ENCODE assay signal across 8 cellular contexts in genomic region chr13:82245860-82246259, GRCh38.
"Had no signal": no experiment of that assay in that cellular context is flagged by ENCODE, and none has a peak within 500 bp of the region (broad histone marks: within the 10 kb centered on the region; RNA-seq: fewer than 3 reads in every experiment).

No MANE protein-coding gene starts in this region.

- H3K4me3 ChIP-seq: K562 had no signal

- H3K27ac ChIP-seq: HL-60 had no signal

- ATAC-seq: HepG2, K562 had no signal

- DNase-seq: IMR-90, KBM-7, KG1 had no signal

- H3K27me3 Mint-ChIP-seq: IgD-negative memory B cell had no signal

- FAIRE-seq: HepG2, HTR-8/SVneo, K562 had no signal

- H3K4me3 Mint-ChIP-seq: IgD-negative memory B cell had no signal

- H3K36me3 Mint-ChIP-seq: IgD-negative memory B cell had no signal

- H3K27ac Mint-ChIP-seq: IgD-negative memory B cell had no signal

- H3K4me1 Mint-ChIP-seq: IgD-negative memory B cell had no signal
